ENCODE assay signal across 27 cellular contexts in genomic region chr10:42816917-42817316, GRCh38. TPM values are rescaled to one million over a fixed set of nuclear protein-coding genes. Genes with fewer than 3 reads are reported as not detected.
A peak's percentile ranks its signal among the peaks of the same experiment; 100 is the strongest.
DNase-seq lines count a peak whose midpoint lies in the region; ATAC-seq, FAIRE-seq and TF ChIP-seq lines count a peak whose summit lies in the region.
"Had no signal": no experiment of that assay in that cellular context is flagged by ENCODE, and none has a peak within 500 bp of the region (broad histone marks: within the 10 kb centered on the region; RNA-seq: fewer than 3 reads in every experiment).

No MANE protein-coding gene starts in this region.

- no peak overlapping the region for H4K8ac ChIP-seq in H1 (ENCODE audit: extremely low read depth, insufficient read depth, low read length)

- H4K91ac ChIP-seq in H1 (replicated peaks; ENCODE audit: insufficient read length, low read length) = no peak overlapping the region

- no peak overlapping the region for H2BK120ac ChIP-seq in H1 (replicated peaks; ENCODE audit: low read depth, low read length)

- H3K4ac ChIP-seq in H1 (replicated peaks; ENCODE audit: insufficient read length, low read depth, low read length) = no peak overlapping the region

- H3K27me3 Mint-ChIP-seq in activated CD4-positive, alpha-beta memory T cell treated with anti-CD3 and anti-CD28 coated beads, Interleukin-2, amount 10 ng/mL, durations not matched to agents 7 days and 5 days = no peaks in the 10 kb centered on the region
- no peaks in the 10 kb centered on the region for H3K27me3 Mint-ChIP-seq in activated CD4-positive, alpha-beta memory T cell treated with anti-CD3 and anti-CD28 coated beads for 36 hours
- no peaks in the 10 kb centered on the region for H3K27me3 Mint-ChIP-seq in activated CD4-positive, alpha-beta T cell treated with anti-CD3 and anti-CD28 coated beads, Interleukin-2, amount 10 ng/mL, durations not matched to agents 24 days and 14 days
- H3K27me3 Mint-ChIP-seq: CD8-positive, alpha-beta memory T cell had no signal

- no peak overlapping the region for H3K23ac ChIP-seq in H1 (ENCODE audit: insufficient read length)

- no peak overlapping the region for H2AFZ ChIP-seq in H1 (ENCODE audit: low read length)

- H4K5ac ChIP-seq in H1 (ENCODE audit: insufficient read length, low read depth, low read length) = no peak overlapping the region

- no peak overlapping the region for H3K14ac ChIP-seq in H1 (ENCODE audit: insufficient read length)

- H2BK20ac ChIP-seq in H1 (ENCODE audit: low read length) = no peak overlapping the region

- H3K18ac ChIP-seq in H1 (ENCODE audit: extremely low read depth, low read length) = no peak overlapping the region

- no peak for FAIRE-seq in H1 (lab: Jason Lieb, UNC)
- FAIRE-seq: GM12878 had no signal

- POLR2A ChIA-PET in activated CD4-positive, alpha-beta memory T cell treated with anti-CD3 and anti-CD28 coated beads, Interleukin-2, amount 10 ng/mL, durations not matched to agents 7 days and 5 days (lab: Charles Lee) = no interaction called here
- POLR2A ChIA-PET in activated CD4-positive, alpha-beta memory T cell treated with anti-CD3 and anti-CD28 coated beads for 36 hours (lab: Charles Lee) = no interaction called here
- POLR2A ChIA-PET in H1 (lab: Charles Lee; ENCODE audit: partially characterized antibody) = interaction anchor here (0.6 to 2.6 kb wide), 5 partner anchors 8 to 160 kb away, joined by 3 to 7 read pairs (median 3); partner anchors contain the start of gene BMS1

- ATAC-seq in HG02970 (IDR thresholded peaks at IDR 0.05; ENCODE audit: low FRiP score, unreplicated experiment) = no peak
- ATAC-seq: GM12878 had no signal

- no peak for TF ChIP-seq CTCF in H1 (IDR thresholded peaks at IDR 0.05; ENCODE audit: control extremely low read depth in 1 of 3, insufficient read depth in 1 of 3, low read depth in 1 of 3, low read length in 3 of 3)

- H3K4me1 ChIP-seq in H1 (replicated peaks in 1 of 4; ENCODE audit: control insufficient read depth in 3 of 4, insufficient read depth in 4 of 4, low read length in 3 of 4) = peaks cover 5 to 18% (median 14%) of the 10 kb centered on the region in 4 experiments
- H3K4me1 ChIP-seq in iPS-20b (ENCODE audit: insufficient read depth, low read length) = peaks cover 33% of the 10 kb centered on the region
- H3K4me1 ChIP-seq: BE2C, SJSA1 had no signal

- H3K23me2 ChIP-seq in H1 (ENCODE audit: low read depth, low read length) = no peaks in the 10 kb centered on the region

- peak in 1 of 2 experiments; percentile 79; a peak in 1 of 3 replicates for TF ChIP-seq EP300 in H1 (IDR thresholded peaks at IDR 0.05; ENCODE audit: borderline replicate concordance in 1 of 2, low read depth in 2 of 2, low read length in 2 of 2)

- peak overlapping the region; percentile 64 to 73; a peak in 3 of 4 replicates for H3K4me2 ChIP-seq in H1 (ENCODE audit: insufficient read depth in 1 of 2, low read depth in 2 of 2, low read length in 2 of 2)

- peak overlapping the region; percentile 73; the same call in 1 of the 2 replicates for H3K27ac ChIP-seq in H1 (ENCODE audit: low read depth, low read length)
- peak overlapping the region; percentile 57 for H3K27ac ChIP-seq in iPS-20b (ENCODE audit: low read length)
- H3K27ac ChIP-seq: 22Rv1, SJSA1 had no signal

- peaks cover 0 to 20% (median 7%) of the 10 kb centered on the region in 4 experiments; a peak in 3 of 8 replicates for H3K36me3 ChIP-seq in H1 (ENCODE audit: control insufficient read depth in 2 of 4, insufficient read depth in 4 of 4, low read length in 3 of 4)
- peaks cover 47% of the 10 kb centered on the region for H3K36me3 ChIP-seq in iPS-20b (ENCODE audit: insufficient read depth, low read depth, low read length)

- no peak overlapping the region; the same call in 1 of the 2 replicates for H2BK12ac ChIP-seq in H1 (ENCODE audit: low read depth, low read length)

- no peak overlapping the region for H2BK15ac ChIP-seq in H1 (ENCODE audit: low read length)

- H3K4me3 ChIP-seq in H1 (ENCODE audit: extremely low read depth in 1 of 4, insufficient read depth in 2 of 4, low read depth in 3 of 4, low read length in 4 of 4) (peak overlapping the region in 1 of 4 experiments; percentile 45; a peak in 1 of 8 replicates), iPS-20b (ENCODE audit: low read length) (peak overlapping the region; percentile 59; the same call in 1 of the 2 replicates)
- H3K4me3 ChIP-seq: GM12878, MG63, SJSA1 had no signal

- H3K4me3 Mint-ChIP-seq in activated CD4-positive, alpha-beta memory T cell treated with anti-CD3 and anti-CD28 coated beads, Interleukin-2, amount 10 ng/mL, durations not matched to agents 7 days and 5 days = no peak overlapping the region
- no peak overlapping the region for H3K4me3 Mint-ChIP-seq in activated CD4-positive, alpha-beta memory T cell treated with anti-CD3 and anti-CD28 coated beads for 36 hours
- no peak overlapping the region for H3K4me3 Mint-ChIP-seq in activated CD4-positive, alpha-beta T cell treated with anti-CD3 and anti-CD28 coated beads, Interleukin-2, amount 10 ng/mL, durations not matched to agents 24 days and 14 days
- H3K4me3 Mint-ChIP-seq: CD14-positive monocyte; CD8-positive, alpha-beta memory T cell had no signal

- H3K9ac ChIP-seq in H1 (replicated peaks in 1 of 4; ENCODE audit: extremely low read depth in 1 of 4, low read depth in 3 of 4, low read length in 3 of 4) (no peak overlapping the region), iPS-20b (ENCODE audit: low read depth, low read length) (peak overlapping the region; percentile 60; the same call in 1 of the 2 replicates)

- H3K9me3 ChIP-seq in H1 (ENCODE audit: insufficient read depth in 2 of 2, low read depth in 1 of 2, low read length in 1 of 2) (no peaks in the 10 kb centered on the region), iPS-20b (ENCODE audit: insufficient read depth, low read depth, low read length) (no peaks in the 10 kb centered on the region; the same call in 1 of the 2 replicates)
- H3K9me3 ChIP-seq: BE2C, SJSA1 had no signal

- 0% methylated on average over 1 of the region's 1 CpG; no CpG with 5 or more reads in 1 of the 2 experiments for WGBS in H1 (ENCODE audit: extremely low coverage in 1 of 2, insufficient coverage in 1 of 2, insufficient read length in 1 of 2, insufficient replicate concordance in 2 of 2, low coverage in 1 of 2, low lambda C conversion rate in 2 of 2, missing lambda C conversion rate in 1 of 2), 2 experiments

- intact Hi-C loops in activated CD4-positive, alpha-beta memory T cell treated with anti-CD3 and anti-CD28 coated beads for 36 hours (cut with micrococcal nuclease) = no loop called here
- intact Hi-C loops in activated CD4-positive, alpha-beta T cell treated with anti-CD3 and anti-CD28 coated beads, Interleukin-2, amount 10 ng/mL, durations not matched to agents 24 days and 14 days (cut with micrococcal nuclease) = no loop called here

- peaks cover 0 to 19% of the 10 kb centered on the region in 2 experiments; a peak in 2 of 4 replicates for H3K79me2 ChIP-seq in H1 (ENCODE audit: control insufficient read depth in 1 of 2, insufficient read depth in 2 of 2, low read length in 2 of 2)

- H2AK5ac ChIP-seq in H1 (ENCODE audit: low read depth, low read length) = no peak overlapping the region

- CTCF ChIA-PET in activated CD4-positive, alpha-beta memory T cell treated with anti-CD3 and anti-CD28 coated beads, Interleukin-2, amount 10 ng/mL, durations not matched to agents 7 days and 5 days (lab: Charles Lee) = no interaction called here
- CTCF ChIA-PET in activated CD4-positive, alpha-beta memory T cell treated with anti-CD3 and anti-CD28 coated beads for 36 hours (lab: Charles Lee) = no interaction called here
- CTCF ChIA-PET in H1 (lab: Charles Lee; ENCODE audit: partially characterized antibody) = interaction anchor here (1.0 to 1.2 kb wide), 2 partner anchors 10 to 261 kb away, joined by 3 to 4 read pairs; no protein-coding TSS in a partner anchor

- H2BK5ac ChIP-seq in H1 (ENCODE audit: low read depth, low read length) = peak overlapping the region; percentile 95; the same call in 1 of the 2 replicates

- TF ChIP-seq POLR2A in H1 (IDR thresholded peaks at IDR 0.05; ENCODE audit: control extremely low read depth in 1 of 2, low read depth in 2 of 2, low read length in 2 of 2) = peak in 1 of 2 experiments; percentile 40; a peak in 1 of 3 replicates

- no peak overlapping the region for H3K56ac ChIP-seq in H1 (replicated peaks; ENCODE audit: insufficient read length, low read depth, low read length)

- peaks cover 80% of the 10 kb centered on the region for H3K36me3 Mint-ChIP-seq in activated CD4-positive, alpha-beta memory T cell treated with anti-CD3 and anti-CD28 coated beads, Interleukin-2, amount 10 ng/mL, durations not matched to agents 7 days and 5 days (ENCODE audit: low read depth)
- peaks cover 73% of the 10 kb centered on the region for H3K36me3 Mint-ChIP-seq in activated CD4-positive, alpha-beta memory T cell treated with anti-CD3 and anti-CD28 coated beads for 36 hours
- H3K36me3 Mint-ChIP-seq in activated CD4-positive, alpha-beta T cell treated with anti-CD3 and anti-CD28 coated beads, Interleukin-2, amount 10 ng/mL, durations not matched to agents 24 days and 14 days (ENCODE audit: low read depth) = peaks cover 80% of the 10 kb centered on the region

- no peak for DNase-seq in activated CD4-positive, alpha-beta memory T cell treated with anti-CD3 and anti-CD28 coated beads, Interleukin-2, amount 10 ng/mL, durations not matched to agents 7 days and 5 days
- DNase-seq in activated CD4-positive, alpha-beta memory T cell treated with anti-CD3 and anti-CD28 coated beads for 36 hours = no peak
- DNase-seq in H1 (ENCODE audit: low read depth in 1 of 2, low spot score in 2 of 2) (no peak), NCI-H69 (lab: John Stamatoyannopoulos, UW) (no peak)
- no peak for DNase-seq in activated CD4-positive, alpha-beta T cell treated with anti-CD3 and anti-CD28 coated beads, Interleukin-2, amount 10 ng/mL, durations not matched to agents 24 days and 14 days
- DNase-seq: ACHN; BE2C; CD8-positive, alpha-beta memory T cell; DMS 273 treated with DMSO at 0.1 percent for 48 hours; DMS79; EL; GDM1; IMR-90; KG1; MG63; NCI-H1694; NCI-H2029 treated with DMSO at 0.1 percent for 48 hours; NCI-H446 treated with DMSO at 0.1 percent for 48 hours; NCI-H526; Right ventricle myocardium superior; RPMI8226 had no signal

- no peak for TF ChIP-seq RAD21 in H1 (IDR thresholded peaks at IDR 0.05 in 1 of 2, conservative IDR thresholded peaks at IDR 0.05 in 1 of 2; ENCODE audit: low read depth in 2 of 2, low read length in 2 of 2)

- peaks cover 11% of the 10 kb centered on the region for H3K4me1 Mint-ChIP-seq in activated CD4-positive, alpha-beta memory T cell treated with anti-CD3 and anti-CD28 coated beads, Interleukin-2, amount 10 ng/mL, durations not matched to agents 7 days and 5 days
- H3K4me1 Mint-ChIP-seq in activated CD4-positive, alpha-beta memory T cell treated with anti-CD3 and anti-CD28 coated beads for 36 hours (ENCODE audit: low read depth) = peaks cover 19% of the 10 kb centered on the region
- H3K4me1 Mint-ChIP-seq in activated CD4-positive, alpha-beta T cell treated with anti-CD3 and anti-CD28 coated beads, Interleukin-2, amount 10 ng/mL, durations not matched to agents 24 days and 14 days = peaks cover 9% of the 10 kb centered on the region
- H3K4me1 Mint-ChIP-seq: CD14-positive monocyte had no signal

- peak overlapping the region; percentile 8 for H3K27ac Mint-ChIP-seq in activated CD4-positive, alpha-beta memory T cell treated with anti-CD3 and anti-CD28 coated beads, Interleukin-2, amount 10 ng/mL, durations not matched to agents 7 days and 5 days
- no peak overlapping the region for H3K27ac Mint-ChIP-seq in activated CD4-positive, alpha-beta memory T cell treated with anti-CD3 and anti-CD28 coated beads for 36 hours
- no peak overlapping the region for H3K27ac Mint-ChIP-seq in activated CD4-positive, alpha-beta T cell treated with anti-CD3 and anti-CD28 coated beads, Interleukin-2, amount 10 ng/mL, durations not matched to agents 24 days and 14 days
- H3K27ac Mint-ChIP-seq: CD14-positive monocyte; CD8-positive, alpha-beta memory T cell had no signal

- H3K27me3 ChIP-seq in H1 (replicated peaks in 1 of 4; ENCODE audit: control insufficient read depth in 3 of 4, extremely low read depth in 1 of 4, insufficient read depth in 3 of 4, low read length in 3 of 4) = no peaks in the 10 kb centered on the region
- no peaks in the 10 kb centered on the region for H3K27me3 ChIP-seq in iPS-20b (ENCODE audit: insufficient read depth, low read length)
- H3K27me3 ChIP-seq: BE2C, MG63, SJSA1 had no signal

- H3K9me3 Mint-ChIP-seq in activated CD4-positive, alpha-beta memory T cell treated with anti-CD3 and anti-CD28 coated beads, Interleukin-2, amount 10 ng/mL, durations not matched to agents 7 days and 5 days = peaks cover 12% of the 10 kb centered on the region
- H3K9me3 Mint-ChIP-seq in activated CD4-positive, alpha-beta memory T cell treated with anti-CD3 and anti-CD28 coated beads for 36 hours = peaks cover 12% of the 10 kb centered on the region
- H3K9me3 Mint-ChIP-seq in activated CD4-positive, alpha-beta T cell treated with anti-CD3 and anti-CD28 coated beads, Interleukin-2, amount 10 ng/mL, durations not matched to agents 24 days and 14 days = peaks cover 19% of the 10 kb centered on the region

- peaks cover 6% of the 10 kb centered on the region; the same call in 1 of the 2 replicates for H3K79me1 ChIP-seq in H1 (ENCODE audit: low read depth, low read length)

- peaks cover 2 to 3% of the 10 kb centered on the region in 2 experiments for H4K20me1 ChIP-seq in H1 (replicated peaks in 1 of 2; ENCODE audit: control insufficient read depth in 1 of 2, insufficient read depth in 2 of 2, low read length in 2 of 2)

RNA-seq across cellular contexts. Expression of gene BMS1, which starts 34.3 kb away (rescaled TPM):
- 10 to 100 TPM; 14.3 to 14.6 TPM for total RNA-seq in activated CD4-positive, alpha-beta memory T cell treated with anti-CD3 and anti-CD28 coated beads, Interleukin-2, amount 10 ng/mL, durations not matched to agents 7 days and 5 days
- 10 to 100 TPM; 25.5 to 25.9 TPM for total RNA-seq in activated CD4-positive, alpha-beta memory T cell treated with anti-CD3 and anti-CD28 coated beads for 36 hours
- total RNA-seq in H1 (2021; fragmentation: NEBNext Ultra II Directional; extraction: Animal tissue kit (Norgen Biotek cat#: 25700)) = 34.6 and 35.0 TPM in 2 replicates
- polyA plus RNA-seq in H1 (2011; rRNA removed) = 3.7 and 3.8 TPM in 2 replicates
- 8.9 TPM for polyA plus RNA-seq in H1 (2011; cell fraction: cytosol; rRNA removed)
- 4.3 TPM for polyA plus RNA-seq in H1 (2011; cell fraction: nucleus; rRNA removed)
- polyA plus RNA-seq in H1 (2012, experiment 1 of 2) = 27.0 to 38.8 TPM (median 30.4 TPM) in 4 replicates
- 1.9 TPM for polyA plus RNA-seq in H1 (2012, experiment 2 of 2)
- 19.3 TPM for polyA plus RNA-seq in H1 (2013, experiment 1 of 2)
- 18.9 TPM for polyA plus RNA-seq in H1 (2013, experiment 2 of 2)
- polyA minus RNA-seq in H1 (2011; rRNA and poly(A)+ RNA removed) = 9.8 and 11.1 TPM in 2 replicates
- polyA minus RNA-seq in H1 (2011; cell fraction: cytosol; rRNA and poly(A)+ RNA removed) = 11.5 TPM
- polyA minus RNA-seq in H1 (2011; cell fraction: nucleus; rRNA and poly(A)+ RNA removed) = 8.8 TPM
- total RNA-seq in activated CD4-positive, alpha-beta T cell treated with anti-CD3 and anti-CD28 coated beads, Interleukin-2, amount 10 ng/mL, durations not matched to agents 24 days and 14 days = 38.4 and 39.3 TPM in 2 replicates
